Comparison of ENCODE assay signal across 19 cellular contexts in genomic region chr5:119382167-119382566, GRCh38. TPM values are rescaled to one million over a fixed set of nuclear protein-coding genes. Genes with fewer than 3 reads are reported as not detected.
DNase-seq lines count a peak whose midpoint lies in the region; ATAC-seq lines count a peak whose summit lies in the region.
"Had no signal": no experiment of that assay in that cellular context is flagged by ENCODE, and none has a peak within 500 bp of the region (broad histone marks: within the 10 kb centered on the region; RNA-seq: fewer than 3 reads in every experiment).

No MANE protein-coding gene starts in this region.

- H3K4me3 Mint-ChIP-seq in T-cell = no peak overlapping the region
- H3K4me3 Mint-ChIP-seq in stimulated activated naive CD8-positive, alpha-beta T cell treated with anti-CD3 and anti-CD28 coated beads, Interleukin-15, amount 100 ng/mL, for 72 hours = peak overlapping the region in 1 of 2 donors; percentile 31
- H3K4me3 Mint-ChIP-seq: brain; dendritic cell treated with granulocyte-macrophage colony-stimulating factor and Interleukin-4, amounts not matched to agents 40 ng/mL and 50 ng/mL, for 4 days had no signal

- peak; percentile 26 to 41 for ATAC-seq in activated naive CD4-positive, alpha-beta T cell treated with anti-CD3 and anti-CD28 coated beads, Interleukin-2, amount 50 U/mL, for 72 hours
- no peak for ATAC-seq in T-cell (replicated peaks in 1 of 4)
- peak; percentile 67 for ATAC-seq in stimulated activated naive CD8-positive, alpha-beta T cell treated with anti-CD3 and anti-CD28 coated beads, Interleukin-15, amount 100 ng/mL, for 72 hours
- ATAC-seq in GM18868 (IDR thresholded peaks at IDR 0.05; ENCODE audit: unreplicated experiment) = no peak
- ATAC-seq: left colon, right lobe of liver had no signal

- peak overlapping the region in 1 of 2 donors; percentile 65 for H3K27ac Mint-ChIP-seq in activated naive CD4-positive, alpha-beta T cell treated with anti-CD3 and anti-CD28 coated beads, Interleukin-2, amount 50 U/mL, for 72 hours
- H3K27ac Mint-ChIP-seq in T-cell = peak overlapping the region; percentile 78 to 81
- H3K27ac Mint-ChIP-seq in stimulated activated naive CD8-positive, alpha-beta T cell treated with anti-CD3 and anti-CD28 coated beads, Interleukin-15, amount 100 ng/mL, for 72 hours = peak overlapping the region in 1 of 2 donors; percentile 72
- H3K27ac Mint-ChIP-seq: brain; dendritic cell treated with granulocyte-macrophage colony-stimulating factor and Interleukin-4, amounts not matched to agents 40 ng/mL and 50 ng/mL, for 4 days had no signal

- POLR2A ChIA-PET in T-cell (lab: Charles Lee) = interaction anchor here in 1 of 2 donors (0.5 kb wide), 1 partner anchor 51 kb away, joined by 3 read pairs; no protein-coding TSS in a partner anchor

- no peak for DNase-seq in activated naive CD4-positive, alpha-beta T cell treated with anti-CD3 and anti-CD28 coated beads, Interleukin-2, amount 50 U/mL, for 72 hours (ENCODE audit: low spot score in 2 of 2)
- no peak for DNase-seq in activated naive CD4-positive, alpha-beta T cell treated with Interleukin-2 at 50 U/mL for 16 hours
- DNase-seq in T-cell (no peak), fibroblast of gingiva (ENCODE audit: low read depth) (peak; percentile 12), DMS 273 treated with DMSO at 0.1 percent for 48 hours (lab: John Stamatoyannopoulos, UW) (no peak), occipital lobe (lab: John Stamatoyannopoulos, UW) (no peak)
- DNase-seq in stimulated activated naive CD8-positive, alpha-beta T cell treated with anti-CD3 and anti-CD28 coated beads, Interleukin-15, amount 100 ng/mL, for 72 hours = no peak
- DNase-seq: activated gamma-delta T cell treated with Interleukin-2 at 50 U/mL for 16 hours, Kasumi-1, left colon, NCI-H1105 treated with DMSO at 0.1 percent for 48 hours, NCI-H2107, NCI-H510A treated with DMSO at 0.1 percent for 48 hours, ovary, right lobe of liver, RPMI8226 had no signal

- H3K27me3 Mint-ChIP-seq in T-cell = no peaks in the 10 kb centered on the region
- no peaks in the 10 kb centered on the region for H3K27me3 Mint-ChIP-seq in stimulated activated naive CD8-positive, alpha-beta T cell treated with anti-CD3 and anti-CD28 coated beads, Interleukin-15, amount 100 ng/mL, for 72 hours
- H3K27me3 Mint-ChIP-seq: brain; dendritic cell treated with granulocyte-macrophage colony-stimulating factor and Interleukin-4, amounts not matched to agents 40 ng/mL and 50 ng/mL, for 4 days had no signal

- CTCF ChIA-PET in T-cell (lab: Charles Lee) = no interaction called here

- H3K9me3 Mint-ChIP-seq in activated naive CD4-positive, alpha-beta T cell treated with anti-CD3 and anti-CD28 coated beads, Interleukin-2, amount 50 U/mL, for 72 hours = no peaks in the 10 kb centered on the region
- no peaks in the 10 kb centered on the region for H3K9me3 Mint-ChIP-seq in T-cell
- no peaks in the 10 kb centered on the region for H3K9me3 Mint-ChIP-seq in stimulated activated naive CD8-positive, alpha-beta T cell treated with anti-CD3 and anti-CD28 coated beads, Interleukin-15, amount 100 ng/mL, for 72 hours
- H3K9me3 Mint-ChIP-seq: brain; dendritic cell treated with granulocyte-macrophage colony-stimulating factor and Interleukin-4, amounts not matched to agents 40 ng/mL and 50 ng/mL, for 4 days had no signal

- peaks cover 88 to 93% (median 89%) of the 10 kb centered on the region in 3 donors for H3K4me1 Mint-ChIP-seq in T-cell
- peaks cover 93% of the 10 kb centered on the region for H3K4me1 Mint-ChIP-seq in stimulated activated naive CD8-positive, alpha-beta T cell treated with anti-CD3 and anti-CD28 coated beads, Interleukin-15, amount 100 ng/mL, for 72 hours

- H3K36me3 Mint-ChIP-seq in activated naive CD4-positive, alpha-beta T cell treated with anti-CD3 and anti-CD28 coated beads, Interleukin-2, amount 50 U/mL, for 72 hours = peaks cover 5 to 41% of the 10 kb centered on the region in 2 donors
- H3K36me3 Mint-ChIP-seq in T-cell = peaks cover 18% of the 10 kb centered on the region
- H3K36me3 Mint-ChIP-seq: brain had no signal

RNA-seq across cellular contexts. Expression of gene TNFAIP8, which starts 26.3 kb away (rescaled TPM):
- 100 to 1,000 TPM; 110 to 146 TPM for total RNA-seq in activated naive CD4-positive, alpha-beta T cell treated with anti-CD3 and anti-CD28 coated beads, Interleukin-2, amount 50 U/mL, for 72 hours
- total RNA-seq in T-cell = 100 to 1,000 TPM; 128 to 145 (median 135) TPM
- total RNA-seq in occipital lobe = 5.0 TPM

Comparison
In these comparisons a context has a peak if more than half of its experiments do, and no peak if none do; other contexts are left out.
1. ATAC-seq: peak in activated naive CD4-positive, alpha-beta T cell treated with anti-CD3 and anti-CD28 coated beads, Interleukin-2, amount 50 U/mL, for 72 hours (2 of 2) and stimulated activated naive CD8-positive, alpha-beta T cell treated with anti-CD3 and anti-CD28 coated beads, Interleukin-15, amount 100 ng/mL, for 72 hours (single experiment); none in T-cell (0 of 4) and GM18868 (single experiment).
2. RNA of gene TNFAIP8, which starts 26.3 kb away (total RNA-seq): 110 to 146 TPM in activated naive CD4-positive, alpha-beta T cell treated with anti-CD3 and anti-CD28 coated beads, Interleukin-2, amount 50 U/mL, for 72 hours and 128 to 145 TPM in T-cell; 5.0 TPM in occipital lobe (single experiment); every median in the first group is over 10 times any median in the second.